Comparison of ENCODE assay signal across 23 cellular contexts in genomic region chr6:27081188-27081587, GRCh38.
"Had no signal": no experiment of that assay in that cellular context is flagged by ENCODE, and none has a peak within 500 bp of the region (broad histone marks: within the 10 kb centered on the region; RNA-seq: fewer than 3 reads in every experiment).

No MANE protein-coding gene starts in this region.

- H3K27me3 ChIP-seq: ovary, right lobe of liver had no signal

- FAIRE-seq: small intestine had no signal

- DNase-seq: natural killer cell; occipital lobe; ovary; posterior cingulate gyrus; psoas muscle; right cardiac atrium; right lobe of liver; sigmoid colon; small intestine; stimulated activated CD4-positive, alpha-beta T cell treated with anti-CD3 and anti-CD28 coated beads, Interleukin-15, amount 100 ng/mL, for 24 hours; stimulated activated CD4-positive, alpha-beta T cell treated with anti-CD3 and anti-CD28 coated beads, Interleukin-2, amount 100 ng/mL, for 24 hours; stimulated activated CD4-positive, alpha-beta T cell treated with anti-CD3 and anti-CD28 coated beads, Interleukin-2, amount 100 ng/mL, for 48 hours; stimulated activated CD4-positive, alpha-beta T cell treated with anti-CD3 and anti-CD28 coated beads, Interleukin-4, amount 100 ng/mL, for 24 hours; stimulated activated naive B cell treated with anti-CD40 and anti-IgM and Interleukin-4, amounts not matched to agents 10 μg/mL and 1 μg/mL and 100 μg/mL, for 72 hours; stimulated activated naive CD4-positive, alpha-beta T cell treated with Interleukin-2 at 50 U/mL for 16 hours; stomach; thyroid gland; upper lobe of right lung; uterus had no signal

- H2AFZ ChIP-seq: neural progenitor cell, parathyroid adenoma had no signal

- H3K79me2 ChIP-seq: parathyroid adenoma had no signal

- H3K27ac ChIP-seq: neural progenitor cell, ovary, parathyroid adenoma, psoas muscle, right lobe of liver, sigmoid colon, stomach, thoracic aorta, thyroid gland, tibial nerve, upper lobe of right lung, uterus had no signal

- H3K9me3 ChIP-seq: ovary, psoas muscle, right lobe of liver, sigmoid colon, stomach, thoracic aorta, thyroid gland, tibial nerve, upper lobe of right lung, uterus had no signal

- H3K9ac ChIP-seq: neural progenitor cell, parathyroid adenoma had no signal

- H3K36me3 ChIP-seq: neural progenitor cell, ovary, right lobe of liver, sigmoid colon, stomach, thoracic aorta, thyroid gland, tibial nerve, upper lobe of right lung, uterus had no signal

- H3K4me2 ChIP-seq: neural progenitor cell had no signal

- H3K4me1 ChIP-seq: neural progenitor cell, parathyroid adenoma, psoas muscle, upper lobe of right lung, uterus had no signal

- H3K4me3 ChIP-seq: neural progenitor cell, ovary, psoas muscle, right lobe of liver, sigmoid colon, stomach, thoracic aorta, thyroid gland, tibial nerve, upper lobe of right lung, uterus had no signal
